8 cellular contexts compared by ENCODE assay signal in genomic region chr7:33129806-33130153, GRCh38.
DNase-seq lines count a peak whose midpoint lies in the region; ATAC-seq and TF ChIP-seq lines count a peak whose summit lies in the region.

No MANE protein-coding gene starts in this region.

- H3K36me3 Mint-ChIP-seq in activated naive CD8-positive, alpha-beta T cell treated with anti-CD3 and anti-CD28 coated beads, Interleukin-2, amount 50 U/mL, for 24 hours (ENCODE audit: low read depth), result peaks cover 2% of the 10 kb centered on the region

- H3K4me3 ChIP-seq in HFF-Myc (replicated peaks; ENCODE audit: low read depth, low read length) (peak overlapping the region; percentile 77), iPS-18c (ENCODE audit: insufficient read depth, low read depth, low read length) (peak overlapping the region; percentile 89)

- ATAC-seq in activated naive CD8-positive, alpha-beta T cell treated with anti-CD3 and anti-CD28 coated beads, Interleukin-2, amount 50 U/mL, for 24 hours, result no peak
- ATAC-seq in stimulated activated naive CD8-positive, alpha-beta T cell treated with anti-CD3 and anti-CD28 coated beads, Interleukin-15, amount 100 ng/mL, for 72 hours, result no peak

- H3K27ac Mint-ChIP-seq in activated naive CD8-positive, alpha-beta T cell treated with anti-CD3 and anti-CD28 coated beads, Interleukin-2, amount 50 U/mL, for 24 hours, result peak overlapping the region; percentile 73
- peak overlapping the region; percentile 91 for H3K27ac Mint-ChIP-seq in stimulated activated naive CD8-positive, alpha-beta T cell treated with anti-CD3 and anti-CD28 coated beads, Interleukin-15, amount 100 ng/mL, for 72 hours

- TF ChIP-seq CTCF in HFF-Myc (IDR thresholded peaks at IDR 0.05; ENCODE audit: low read depth, low read length, missing control alignments), result no peak

- H3K9me3 Mint-ChIP-seq in activated naive CD8-positive, alpha-beta T cell treated with anti-CD3 and anti-CD28 coated beads, Interleukin-2, amount 50 U/mL, for 24 hours, result peaks cover 3% of the 10 kb centered on the region
- peaks cover 2% of the 10 kb centered on the region in 2 donors for H3K9me3 Mint-ChIP-seq in stimulated activated naive CD8-positive, alpha-beta T cell treated with anti-CD3 and anti-CD28 coated beads, Interleukin-15, amount 100 ng/mL, for 72 hours

- peaks cover 19% of the 10 kb centered on the region for H3K4me1 Mint-ChIP-seq in activated naive CD8-positive, alpha-beta T cell treated with anti-CD3 and anti-CD28 coated beads, Interleukin-2, amount 50 U/mL, for 24 hours
- H3K4me1 Mint-ChIP-seq in stimulated activated naive CD8-positive, alpha-beta T cell treated with anti-CD3 and anti-CD28 coated beads, Interleukin-15, amount 100 ng/mL, for 72 hours, result peaks cover 19% of the 10 kb centered on the region

- peak; percentile 24 for DNase-seq in AG08396 (ENCODE audit: low spot score)
- no peak for DNase-seq in HFF-Myc (ENCODE audit: extremely low read depth, low read depth)
- DNase-seq in activated naive CD8-positive, alpha-beta T cell treated with anti-CD3 and anti-CD28 coated beads, Interleukin-2, amount 50 U/mL, for 24 hours, result no peak
- DNase-seq in stimulated activated naive CD8-positive, alpha-beta T cell treated with anti-CD3 and anti-CD28 coated beads, Interleukin-15, amount 100 ng/mL, for 72 hours, result no peak
- DNase-seq in T1000 (lab: John Stamatoyannopoulos, UW), result no peak
- DNase-seq in retina, result no peak
- DNase-seq in stimulated activated CD4-positive, alpha-beta T cell treated with anti-CD3 and anti-CD28 coated beads, Interleukin-4, amount 100 ng/mL, for 24 hours, result no peak

- peak overlapping the region; percentile 92 for H3K4me3 Mint-ChIP-seq in activated naive CD8-positive, alpha-beta T cell treated with anti-CD3 and anti-CD28 coated beads, Interleukin-2, amount 50 U/mL, for 24 hours
- H3K4me3 Mint-ChIP-seq in stimulated activated naive CD8-positive, alpha-beta T cell treated with anti-CD3 and anti-CD28 coated beads, Interleukin-15, amount 100 ng/mL, for 72 hours, result peak overlapping the region; percentile 95 to 96

- H3K9me3 ChIP-seq in iPS-18c (ENCODE audit: control insufficient read depth, insufficient read depth, low read length), result no peaks in the 10 kb centered on the region

- no peaks in the 10 kb centered on the region for H3K27me3 Mint-ChIP-seq in activated naive CD8-positive, alpha-beta T cell treated with anti-CD3 and anti-CD28 coated beads, Interleukin-2, amount 50 U/mL, for 24 hours
- no peaks in the 10 kb centered on the region for H3K27me3 Mint-ChIP-seq in stimulated activated naive CD8-positive, alpha-beta T cell treated with anti-CD3 and anti-CD28 coated beads, Interleukin-15, amount 100 ng/mL, for 72 hours
